ENCODE assay signal across 14 cellular contexts in genomic region chr5:77645995-77646639, GRCh38. TPM values are rescaled to one million over a fixed set of nuclear protein-coding genes. Genes with fewer than 3 reads are reported as not detected.
A peak's percentile ranks its signal among the peaks of the same experiment; 100 is the strongest.
DNase-seq lines count a peak whose midpoint lies in the region; TF ChIP-seq lines count a peak whose summit lies in the region.
"Had no signal": no experiment of that assay in that cellular context is flagged by ENCODE, and none has a peak within 500 bp of the region (broad histone marks: within the 10 kb centered on the region; RNA-seq: fewer than 3 reads in every experiment).

No MANE protein-coding gene starts in this region.

- peak overlapping the region; percentile 62; the same call in 1 of the 2 replicates for H3K4me2 ChIP-seq in KMS-11

- peaks cover 2% of the 10 kb centered on the region for H3K36me3 Mint-ChIP-seq in activated CD4-positive, alpha-beta T cell treated with anti-CD3 and anti-CD28 coated beads, Interleukin-2, amount 10 ng/mL, durations not matched to agents 7 days and 5 days (ENCODE audit: low read depth)
- no peaks in the 10 kb centered on the region for H3K36me3 Mint-ChIP-seq in progenitor cell of endocrine pancreas (ENCODE audit: insufficient read depth)

- peaks cover 81% of the 10 kb centered on the region for H3K27me3 Mint-ChIP-seq in activated CD4-positive, alpha-beta T cell treated with anti-CD3 and anti-CD28 coated beads, Interleukin-2, amount 10 ng/mL, durations not matched to agents 7 days and 5 days
- peaks cover 97% of the 10 kb centered on the region for H3K27me3 Mint-ChIP-seq in progenitor cell of endocrine pancreas

- H4K20me1 ChIP-seq in KMS-11 (ENCODE audit: insufficient read depth): no peaks in the 10 kb centered on the region

- H3K4me3 Mint-ChIP-seq in activated CD4-positive, alpha-beta T cell treated with anti-CD3 and anti-CD28 coated beads, Interleukin-2, amount 10 ng/mL, durations not matched to agents 7 days and 5 days: no peak overlapping the region
- H3K4me3 Mint-ChIP-seq in progenitor cell of endocrine pancreas (ENCODE audit: low read depth): peak overlapping the region; percentile 11

- H3K27ac Mint-ChIP-seq in activated CD4-positive, alpha-beta T cell treated with anti-CD3 and anti-CD28 coated beads, Interleukin-2, amount 10 ng/mL, durations not matched to agents 7 days and 5 days: peak overlapping the region; percentile 14
- no peak overlapping the region for H3K27ac Mint-ChIP-seq in progenitor cell of endocrine pancreas

- peak overlapping the region; percentile 98 for H2AFZ ChIP-seq in KMS-11 (ENCODE audit: low read depth)

- H3K9me3 Mint-ChIP-seq in activated CD4-positive, alpha-beta T cell treated with anti-CD3 and anti-CD28 coated beads, Interleukin-2, amount 10 ng/mL, durations not matched to agents 7 days and 5 days: peaks cover under 1% of the 10 kb centered on the region
- H3K9me3 Mint-ChIP-seq in progenitor cell of endocrine pancreas (ENCODE audit: low read depth): no peaks in the 10 kb centered on the region

- H3K9ac ChIP-seq in KMS-11: no peak overlapping the region

- POLR2A ChIA-PET in activated CD4-positive, alpha-beta T cell treated with anti-CD3 and anti-CD28 coated beads, Interleukin-2, amount 10 ng/mL, durations not matched to agents 7 days and 5 days (lab: Charles Lee): no interaction called here

- H3K4me1 ChIP-seq in KMS-11 (ENCODE audit: low read depth, poor library complexity, severe bottlenecking): no peaks in the 10 kb centered on the region

- peaks cover 11% of the 10 kb centered on the region for H3K27me3 ChIP-seq in KMS-11 (ENCODE audit: insufficient read depth, low read depth)

- CTCF ChIA-PET in activated CD4-positive, alpha-beta T cell treated with anti-CD3 and anti-CD28 coated beads, Interleukin-2, amount 10 ng/mL, durations not matched to agents 7 days and 5 days (lab: Charles Lee): interaction anchor here (0.8 to 1.4 kb wide), 3 partner anchors 9 to 361 kb away, joined by 3 to 5 read pairs (median 4); no protein-coding TSS in a partner anchor

- H3K27ac ChIP-seq in KMS-11 (no peak overlapping the region), coronary artery (no peak overlapping the region)
- H3K27ac ChIP-seq: neutrophil had no signal

- 0 out of 2 replicates have a peak, but pooled peaks have one; percentile 17 for TF ChIP-seq CTCF in KMS-11 (conservative IDR thresholded peaks at IDR 0.05; ENCODE audit: low read depth, low read length)
- no peak for TF ChIP-seq CTCF in coronary artery (IDR thresholded peaks at IDR 0.05)
- no peak for TF ChIP-seq CTCF in progenitor cell of endocrine pancreas (IDR thresholded peaks at IDR 0.05; ENCODE audit: unreplicated experiment)

- DNase-seq in activated CD4-positive, alpha-beta T cell treated with anti-CD3 and anti-CD28 coated beads, Interleukin-2, amount 10 ng/mL, durations not matched to agents 7 days and 5 days: no peak
- DNase-seq in activated CD4-positive, alpha-beta T cell treated with anti-CD3 and anti-CD28 coated beads for 1 hour: no peak
- no peak for DNase-seq in coronary artery (ENCODE audit: low spot score)
- no peak for DNase-seq in progenitor cell of endocrine pancreas (ENCODE audit: low spot score, unreplicated experiment)
- no peak for DNase-seq in D341Med (ENCODE audit: low spot score)
- DNase-seq in NCI-H446 treated with DMSO at 0.1 percent for 48 hours (lab: John Stamatoyannopoulos, UW): no peak
- no peak for DNase-seq in SKM-1 (lab: John Stamatoyannopoulos, UW; ENCODE audit: unreplicated experiment)
- DNase-seq: NCI-H1048; stimulated activated naive CD4-positive, alpha-beta T cell treated with Interleukin-2 at 50 U/mL for 16 hours had no signal

- no peak overlapping the region for H3K4me3 ChIP-seq in KMS-11 (IDR thresholded peaks at IDR 0.05; ENCODE audit: insufficient read depth, low read depth, low read length)
- H3K4me3 ChIP-seq in coronary artery: peak overlapping the region; percentile 66

- no peaks in the 10 kb centered on the region for H3K36me3 ChIP-seq in KMS-11 (ENCODE audit: insufficient read depth)
- H3K36me3 ChIP-seq: neutrophil had no signal

- H3K79me2 ChIP-seq in KMS-11 (ENCODE audit: insufficient read depth, low read depth): no peaks in the 10 kb centered on the region

- peaks cover 12% of the 10 kb centered on the region for H3K4me1 Mint-ChIP-seq in activated CD4-positive, alpha-beta T cell treated with anti-CD3 and anti-CD28 coated beads, Interleukin-2, amount 10 ng/mL, durations not matched to agents 7 days and 5 days
- H3K4me1 Mint-ChIP-seq in progenitor cell of endocrine pancreas (ENCODE audit: low read depth): peaks cover 5% of the 10 kb centered on the region

RNA-seq across cellular contexts. Expression of gene OTP, which starts 7.6 kb away (rescaled TPM):
- total RNA-seq in activated CD4-positive, alpha-beta T cell treated with anti-CD3 and anti-CD28 coated beads, Interleukin-2, amount 10 ng/mL, durations not matched to agents 7 days and 5 days: not detected
- total RNA-seq in progenitor cell of endocrine pancreas: not detected in 2 replicates
- total RNA-seq: A172, dermis microvascular lymphatic vessel endothelial cell, liver had no signal
